ENCODE assay signal across 8 cellular contexts in the genomic region with DNA sequence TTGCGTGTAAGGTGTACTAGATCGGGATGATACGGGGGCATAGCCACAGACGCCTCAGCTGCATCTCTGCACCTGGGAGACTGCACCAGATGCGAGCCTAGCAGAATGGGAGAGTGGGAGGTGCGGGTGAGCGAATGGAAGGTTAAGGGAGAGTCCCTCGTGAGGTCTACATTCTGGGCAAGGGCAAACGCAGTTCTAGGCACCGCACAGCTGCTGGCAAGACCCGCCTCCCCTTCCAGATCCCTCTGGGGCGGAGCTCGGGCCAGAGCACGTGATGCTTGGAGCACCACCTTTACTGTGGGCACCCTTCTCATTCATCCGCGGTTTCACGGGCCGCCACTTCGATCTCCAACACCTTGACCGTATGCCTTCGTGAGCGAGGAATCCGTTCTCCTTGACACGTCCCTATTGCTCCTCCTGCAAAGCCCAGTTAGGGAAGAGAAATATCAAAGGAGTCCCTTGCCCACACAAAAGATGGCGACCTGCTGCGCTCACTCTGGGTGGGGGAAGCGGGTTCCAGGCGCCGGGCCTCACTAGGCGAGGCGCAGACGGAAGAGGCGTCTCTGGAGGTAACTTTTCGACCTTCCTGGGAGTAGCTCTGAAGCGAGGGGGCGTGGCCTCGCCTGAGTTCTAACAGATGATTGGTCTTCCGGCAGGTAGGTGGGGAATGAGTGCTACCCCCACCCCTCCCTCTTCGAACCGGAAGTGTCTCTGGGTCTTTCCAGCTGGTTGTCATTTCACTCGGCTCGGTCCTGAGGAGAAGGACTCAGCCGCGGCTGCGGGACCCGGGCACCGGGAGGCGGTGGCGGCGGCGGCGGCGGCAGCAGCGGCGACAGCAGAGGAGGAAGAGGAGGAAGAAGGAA. TPM values are rescaled to one million over a fixed set of nuclear protein-coding genes. Genes with fewer than 3 reads are reported as not detected.
DNase-seq lines count a peak whose midpoint lies in the region; ATAC-seq, FAIRE-seq and TF ChIP-seq lines count a peak whose summit lies in the region.

A gene (plus strand): TSS at position 740 of the 863 bp plus-strand sequence. CDS start 1,385 bp downstream, outside the sequence.

- H3K9me3 ChIP-seq in aorta (ENCODE audit: control insufficient read depth, low read length): no peaks in the 10 kb centered on the region

- peak within 1 kb of the TSS; percentile 56 for H3K9ac ChIP-seq in rectal smooth muscle tissue (ENCODE audit: low read length)

- in situ Hi-C loops in astrocyte of the cerebellum (cut with HindIII; ENCODE audit: low sequenced_read_pairs): no loop called here

- H3K4me1 ChIP-seq in rectal smooth muscle tissue (ENCODE audit: control insufficient read depth, insufficient read depth, low read length) (peaks cover 11% of the 10 kb centered on the region), aorta (ENCODE audit: control insufficient read depth in 1 of 2, insufficient read depth in 2 of 2, low read length in 2 of 2) (no peaks in the 10 kb centered on the region)

- H3K27ac ChIP-seq in rectal smooth muscle tissue (ENCODE audit: low read depth, low read length) (peak within 1 kb of the TSS; percentile 91), aorta (ENCODE audit: low read depth in 1 of 2, low read length in 2 of 2) (peak within 1 kb of the TSS; percentile 58 to 96)

- 5% methylated on average over 54 to 55 of the region's 55 CpGs for WGBS in aorta, 2 donors

- peak; percentile 95 for ATAC-seq in HG02981 (IDR thresholded peaks at IDR 0.05; ENCODE audit: unreplicated experiment)
- ATAC-seq in aorta (ENCODE audit: low FRiP score): peak; percentile 97

- intact Hi-C loops in aorta (cut with DNase I): loop anchor here (1.0 to 10.0 kb wide), 8 partner anchors 31 to 272 kb away; a partner anchor contains a TSS

- peak; percentile 99 for FAIRE-seq in GM18507 (lab: Jason Lieb, UNC)

- DNase-seq in GM18507 (ENCODE audit: extremely low spot score, insufficient read length, low read depth) (peak; percentile 96), NCI-H2029 treated with DMSO at 0.1 percent for 48 hours (lab: John Stamatoyannopoulos, UW) (peak; percentile 94), T-helper 9 cell (peak; percentile 91), astrocyte of the cerebellum (ENCODE audit: low read depth) (peak; percentile 99), hepatic stellate cell (ENCODE audit: low spot score) (peak; percentile 98), aorta (peak; percentile 98 to 99)

- no peak for TF ChIP-seq CTCF in astrocyte of the cerebellum (IDR thresholded peaks at IDR 0.05; ENCODE audit: low read depth, low read length, missing control alignments)

- H3K36me3 ChIP-seq in rectal smooth muscle tissue (ENCODE audit: control insufficient read depth, insufficient read depth, low read length) (no peaks in the 10 kb centered on the region), aorta (ENCODE audit: control insufficient read depth in 1 of 2, insufficient read depth in 2 of 2, low read length in 1 of 2) (no peaks in the 10 kb centered on the region)

- H3K4me3 ChIP-seq in astrocyte of the cerebellum (ENCODE audit: low read depth, low read length) (peak within 1 kb of the TSS; percentile 90), rectal smooth muscle tissue (ENCODE audit: low read length) (peak within 1 kb of the TSS; percentile 81), aorta (ENCODE audit: low read length in 2 of 2) (peak within 1 kb of the TSS; percentile 97 to 99)

- H3K27me3 ChIP-seq in rectal smooth muscle tissue (ENCODE audit: control insufficient read depth, insufficient read depth, low read length) (no peaks in the 10 kb centered on the region), aorta (ENCODE audit: control insufficient read depth in 1 of 2, insufficient read depth in 2 of 2, low read length in 1 of 2) (no peaks in the 10 kb centered on the region)

RNA-seq across cellular contexts. Expression of the gene that starts here (rescaled TPM):
- total RNA-seq in aorta: 10 to 100 TPM; 50.4 to 80.1 TPM
- 10 to 100 TPM in 1 of 2 donors, 1 to 10 TPM in 1; 9.0 to 10.6 TPM for polyA plus RNA-seq in aorta

Comparison
In these comparisons a context has a peak if more than half of its experiments do, and no peak if none do; other contexts are left out.
1. Peak in every context shown above with its lines: DNase-seq, ATAC-seq, H3K4me3 ChIP-seq and H3K27ac ChIP-seq.